In the genomic region with DNA sequence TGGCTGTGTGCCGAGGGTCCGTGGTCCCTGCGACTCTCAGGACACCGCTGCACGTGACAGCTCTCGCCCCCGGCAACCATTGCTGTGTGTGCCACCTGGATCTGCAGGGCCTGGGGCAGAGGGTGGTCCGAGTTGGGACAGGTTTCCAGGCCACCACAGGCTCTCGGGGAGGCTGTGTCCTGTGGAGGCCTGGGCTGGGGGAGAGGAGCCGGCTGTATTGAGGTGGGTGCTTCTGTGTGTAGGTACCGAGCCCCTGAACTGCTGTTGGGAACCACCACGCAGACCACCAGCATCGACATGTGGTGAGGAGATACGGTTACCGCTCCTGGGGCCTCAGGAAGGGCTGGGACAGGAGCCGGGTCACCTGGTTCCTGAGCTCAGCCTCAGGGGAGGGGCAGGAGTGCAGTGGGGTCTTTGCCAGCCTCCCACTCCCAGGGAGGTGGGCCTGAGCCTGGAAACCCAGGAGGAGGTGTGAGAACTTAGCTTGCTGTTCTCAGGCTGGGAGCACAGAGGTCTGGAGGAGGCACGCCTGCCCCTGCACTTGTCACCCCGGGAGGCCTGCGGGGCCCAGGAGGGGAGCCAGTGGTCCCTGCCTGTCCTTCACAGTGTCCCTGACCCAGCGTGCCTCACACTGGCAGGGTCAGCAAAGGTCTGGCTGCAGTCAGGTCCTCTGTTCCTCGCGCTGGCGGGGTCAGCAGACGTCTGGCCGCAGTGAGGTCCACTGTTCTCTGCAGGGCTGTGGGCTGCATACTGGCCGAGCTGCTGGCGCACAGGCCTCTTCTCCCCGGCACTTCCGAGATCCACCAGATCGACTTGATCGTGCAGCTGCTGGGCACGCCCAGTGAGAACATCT, we compare ENCODE assay signal across 1 cellular context.
TF ChIP-seq lines count a peak whose summit lies in the region.

No MANE protein-coding gene starts in this region.

TF ChIP-seq in HepG2, 621 proteins besides CTCF, POLR2A, EP300 and RAD21 (continued from another document and continues in another):
- TF ChIP-seq, protein P1, sequence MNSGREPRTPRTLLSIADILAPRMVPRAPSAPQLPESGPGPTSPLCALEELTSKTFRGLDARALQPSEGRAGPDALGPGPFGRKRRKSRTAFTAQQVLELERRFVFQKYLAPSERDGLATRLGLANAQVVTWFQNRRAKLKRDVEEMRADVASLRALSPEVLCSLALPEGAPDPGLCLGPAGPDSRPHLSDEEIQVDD (CRISPR knock-in tag; IDR thresholded peaks at IDR 0.05; ENCODE audit: borderline replicate concordance) = no peak
- no peak for TF ChIP-seq TSC22D2 (CRISPR knock-in tag; IDR thresholded peaks at IDR 0.05; ENCODE audit: borderline replicate concordance)
- TF ChIP-seq RBM22 (optimal IDR thresholded peaks at IDR 0.05; ENCODE audit: low read length) = no peak
- no peak for TF ChIP-seq NFKBIZ (CRISPR knock-in tag; IDR thresholded peaks at IDR 0.05)
- TF ChIP-seq, protein P2, sequence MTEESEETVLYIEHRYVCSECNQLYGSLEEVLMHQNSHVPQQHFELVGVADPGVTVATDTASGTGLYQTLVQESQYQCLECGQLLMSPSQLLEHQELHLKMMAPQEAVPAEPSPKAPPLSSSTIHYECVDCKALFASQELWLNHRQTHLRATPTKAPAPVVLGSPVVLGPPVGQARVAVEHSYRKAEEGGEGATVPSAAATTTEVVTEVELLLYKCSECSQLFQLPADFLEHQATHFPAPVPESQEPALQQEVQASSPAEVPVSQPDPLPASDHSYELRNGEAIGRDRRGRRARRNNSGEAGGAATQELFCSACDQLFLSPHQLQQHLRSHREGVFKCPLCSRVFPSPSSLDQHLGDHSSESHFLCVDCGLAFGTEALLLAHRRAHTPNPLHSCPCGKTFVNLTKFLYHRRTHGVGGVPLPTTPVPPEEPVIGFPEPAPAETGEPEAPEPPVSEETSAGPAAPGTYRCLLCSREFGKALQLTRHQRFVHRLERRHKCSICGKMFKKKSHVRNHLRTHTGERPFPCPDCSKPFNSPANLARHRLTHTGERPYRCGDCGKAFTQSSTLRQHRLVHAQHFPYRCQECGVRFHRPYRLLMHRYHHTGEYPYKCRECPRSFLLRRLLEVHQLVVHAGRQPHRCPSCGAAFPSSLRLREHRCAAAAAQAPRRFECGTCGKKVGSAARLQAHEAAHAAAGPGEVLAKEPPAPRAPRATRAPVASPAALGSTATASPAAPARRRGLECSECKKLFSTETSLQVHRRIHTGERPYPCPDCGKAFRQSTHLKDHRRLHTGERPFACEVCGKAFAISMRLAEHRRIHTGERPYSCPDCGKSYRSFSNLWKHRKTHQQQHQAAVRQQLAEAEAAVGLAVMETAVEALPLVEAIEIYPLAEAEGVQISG (CRISPR knock-in tag; IDR thresholded peaks at IDR 0.05) = no peak; the same call in 1 of the 2 replicates
- TF ChIP-seq SYNCRIP (IDR thresholded peaks at IDR 0.05; ENCODE audit: insufficient read depth, low read depth, low read length) = no peak
- TF ChIP-seq, protein P3, sequence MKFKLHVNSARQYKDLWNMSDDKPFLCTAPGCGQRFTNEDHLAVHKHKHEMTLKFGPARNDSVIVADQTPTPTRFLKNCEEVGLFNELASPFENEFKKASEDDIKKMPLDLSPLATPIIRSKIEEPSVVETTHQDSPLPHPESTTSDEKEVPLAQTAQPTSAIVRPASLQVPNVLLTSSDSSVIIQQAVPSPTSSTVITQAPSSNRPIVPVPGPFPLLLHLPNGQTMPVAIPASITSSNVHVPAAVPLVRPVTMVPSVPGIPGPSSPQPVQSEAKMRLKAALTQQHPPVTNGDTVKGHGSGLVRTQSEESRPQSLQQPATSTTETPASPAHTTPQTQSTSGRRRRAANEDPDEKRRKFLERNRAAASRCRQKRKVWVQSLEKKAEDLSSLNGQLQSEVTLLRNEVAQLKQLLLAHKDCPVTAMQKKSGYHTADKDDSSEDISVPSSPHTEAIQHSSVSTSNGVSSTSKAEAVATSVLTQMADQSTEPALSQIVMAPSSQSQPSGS (CRISPR knock-in tag; IDR thresholded peaks at IDR 0.05) = 0 out of 2 replicates have a peak, but pooled peaks have one; percentile 45
- TF ChIP-seq NCOA5 (CRISPR knock-in tag; IDR thresholded peaks at IDR 0.05) = no peak
- TF ChIP-seq ZNF773 (CRISPR knock-in tag; IDR thresholded peaks at IDR 0.05; ENCODE audit: borderline replicate concordance) = no peak
- TF ChIP-seq RBM39 (IDR thresholded peaks at IDR 0.05; ENCODE audit: low read depth, low read length, poor library complexity, severe bottlenecking) = no peak
- TF ChIP-seq ZNF530 (CRISPR knock-in tag; IDR thresholded peaks at IDR 0.05; ENCODE audit: low read depth) = no peak
- TF ChIP-seq SOX6 (IDR thresholded peaks at IDR 0.05) = no peak
- peak; percentile 67 for TF ChIP-seq SOX6 (CRISPR knock-in tag; IDR thresholded peaks at IDR 0.05)
- TF ChIP-seq ZNF629 (CRISPR knock-in tag; conservative IDR thresholded peaks at IDR 0.05) = no peak
- TF ChIP-seq LCORL (IDR thresholded peaks at IDR 0.05) = no peak
- TF ChIP-seq LCORL (CRISPR knock-in tag; IDR thresholded peaks at IDR 0.05) = peak; percentile 84
- TF ChIP-seq ZNF552 (CRISPR knock-in tag; IDR thresholded peaks at IDR 0.05; ENCODE audit: borderline replicate concordance) = 0 out of 2 replicates have a peak, but pooled peaks have one; percentile 28
- no peak for TF ChIP-seq ZNF138 (CRISPR knock-in tag; IDR thresholded peaks at IDR 0.05; ENCODE audit: low read depth)
- TF ChIP-seq FOXC1 (CRISPR knock-in tag; IDR thresholded peaks at IDR 0.05; ENCODE audit: borderline replicate concordance) = no peak
- TF ChIP-seq ZNF747 (CRISPR knock-in tag; IDR thresholded peaks at IDR 0.05; ENCODE audit: borderline replicate concordance) = no peak
- TF ChIP-seq ZNF3 (CRISPR knock-in tag; IDR thresholded peaks at IDR 0.05) = no peak
- no peak for TF ChIP-seq ZSCAN30 (CRISPR knock-in tag; IDR thresholded peaks at IDR 0.05)
- TF ChIP-seq GTF3A (CRISPR knock-in tag; conservative IDR thresholded peaks at IDR 0.05) = no peak
- no peak for TF ChIP-seq PHF8 (CRISPR knock-in tag; IDR thresholded peaks at IDR 0.05)
- no peak for TF ChIP-seq ZNF816 (CRISPR knock-in tag; IDR thresholded peaks at IDR 0.05; ENCODE audit: borderline replicate concordance)
- no peak; the same call in 1 of the 2 replicates for TF ChIP-seq MYC (CRISPR knock-in tag; IDR thresholded peaks at IDR 0.05; ENCODE audit: borderline replicate concordance)
- no peak for TF ChIP-seq TEAD2 (CRISPR knock-in tag; IDR thresholded peaks at IDR 0.05)
- no peak for TF ChIP-seq ZNF737 (CRISPR knock-in tag; IDR thresholded peaks at IDR 0.05; ENCODE audit: borderline replicate concordance)
- TF ChIP-seq, protein P4, sequence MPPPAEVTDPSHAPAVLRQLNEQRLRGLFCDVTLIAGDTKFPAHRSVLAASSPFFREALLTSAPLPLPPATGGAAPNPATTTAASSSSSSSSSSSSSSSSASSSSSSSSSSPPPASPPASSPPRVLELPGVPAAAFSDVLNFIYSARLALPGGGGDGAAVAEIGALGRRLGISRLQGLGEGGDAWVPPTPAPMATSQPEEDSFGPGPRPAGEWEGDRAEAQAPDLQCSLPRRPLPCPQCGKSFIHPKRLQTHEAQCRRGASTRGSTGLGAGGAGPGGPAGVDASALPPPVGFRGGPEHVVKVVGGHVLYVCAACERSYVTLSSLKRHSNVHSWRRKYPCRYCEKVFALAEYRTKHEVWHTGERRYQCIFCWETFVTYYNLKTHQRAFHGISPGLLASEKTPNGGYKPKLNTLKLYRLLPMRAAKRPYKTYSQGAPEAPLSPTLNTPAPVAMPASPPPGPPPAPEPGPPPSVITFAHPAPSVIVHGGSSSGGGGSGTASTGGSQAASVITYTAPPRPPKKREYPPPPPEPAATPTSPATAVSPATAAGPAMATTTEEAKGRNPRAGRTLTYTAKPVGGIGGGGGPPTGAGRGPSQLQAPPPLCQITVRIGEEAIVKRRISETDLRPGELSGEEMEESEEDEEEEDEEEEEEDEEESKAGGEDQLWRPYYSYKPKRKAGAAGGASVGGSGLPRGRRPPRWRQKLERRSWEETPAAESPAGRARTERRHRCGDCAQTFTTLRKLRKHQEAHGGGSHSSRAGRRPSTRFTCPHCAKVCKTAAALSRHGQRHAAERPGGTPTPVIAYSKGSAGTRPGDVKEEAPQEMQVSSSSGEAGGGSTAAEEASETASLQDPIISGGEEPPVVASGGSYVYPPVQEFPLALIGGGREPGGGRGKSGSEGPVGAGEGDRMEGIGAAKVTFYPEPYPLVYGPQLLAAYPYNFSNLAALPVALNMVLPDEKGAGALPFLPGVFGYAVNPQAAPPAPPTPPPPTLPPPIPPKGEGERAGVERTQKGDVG (CRISPR knock-in tag; IDR thresholded peaks at IDR 0.05; ENCODE audit: borderline replicate concordance) = peak; percentile 92; the same call in 1 of the 2 replicates
- no peak for TF ChIP-seq HOXA7 (CRISPR knock-in tag; IDR thresholded peaks at IDR 0.05)
- TF ChIP-seq RXRB (CRISPR knock-in tag; IDR thresholded peaks at IDR 0.05; ENCODE audit: borderline replicate concordance) = peak; percentile 95
- TF ChIP-seq THAP11 (CRISPR knock-in tag; IDR thresholded peaks at IDR 0.05) = 0 out of 2 replicates have a peak, but pooled peaks have one; percentile 14
- no peak for TF ChIP-seq ZNF382 (CRISPR knock-in tag; IDR thresholded peaks at IDR 0.05; ENCODE audit: borderline replicate concordance)
- TF ChIP-seq, protein P5, sequence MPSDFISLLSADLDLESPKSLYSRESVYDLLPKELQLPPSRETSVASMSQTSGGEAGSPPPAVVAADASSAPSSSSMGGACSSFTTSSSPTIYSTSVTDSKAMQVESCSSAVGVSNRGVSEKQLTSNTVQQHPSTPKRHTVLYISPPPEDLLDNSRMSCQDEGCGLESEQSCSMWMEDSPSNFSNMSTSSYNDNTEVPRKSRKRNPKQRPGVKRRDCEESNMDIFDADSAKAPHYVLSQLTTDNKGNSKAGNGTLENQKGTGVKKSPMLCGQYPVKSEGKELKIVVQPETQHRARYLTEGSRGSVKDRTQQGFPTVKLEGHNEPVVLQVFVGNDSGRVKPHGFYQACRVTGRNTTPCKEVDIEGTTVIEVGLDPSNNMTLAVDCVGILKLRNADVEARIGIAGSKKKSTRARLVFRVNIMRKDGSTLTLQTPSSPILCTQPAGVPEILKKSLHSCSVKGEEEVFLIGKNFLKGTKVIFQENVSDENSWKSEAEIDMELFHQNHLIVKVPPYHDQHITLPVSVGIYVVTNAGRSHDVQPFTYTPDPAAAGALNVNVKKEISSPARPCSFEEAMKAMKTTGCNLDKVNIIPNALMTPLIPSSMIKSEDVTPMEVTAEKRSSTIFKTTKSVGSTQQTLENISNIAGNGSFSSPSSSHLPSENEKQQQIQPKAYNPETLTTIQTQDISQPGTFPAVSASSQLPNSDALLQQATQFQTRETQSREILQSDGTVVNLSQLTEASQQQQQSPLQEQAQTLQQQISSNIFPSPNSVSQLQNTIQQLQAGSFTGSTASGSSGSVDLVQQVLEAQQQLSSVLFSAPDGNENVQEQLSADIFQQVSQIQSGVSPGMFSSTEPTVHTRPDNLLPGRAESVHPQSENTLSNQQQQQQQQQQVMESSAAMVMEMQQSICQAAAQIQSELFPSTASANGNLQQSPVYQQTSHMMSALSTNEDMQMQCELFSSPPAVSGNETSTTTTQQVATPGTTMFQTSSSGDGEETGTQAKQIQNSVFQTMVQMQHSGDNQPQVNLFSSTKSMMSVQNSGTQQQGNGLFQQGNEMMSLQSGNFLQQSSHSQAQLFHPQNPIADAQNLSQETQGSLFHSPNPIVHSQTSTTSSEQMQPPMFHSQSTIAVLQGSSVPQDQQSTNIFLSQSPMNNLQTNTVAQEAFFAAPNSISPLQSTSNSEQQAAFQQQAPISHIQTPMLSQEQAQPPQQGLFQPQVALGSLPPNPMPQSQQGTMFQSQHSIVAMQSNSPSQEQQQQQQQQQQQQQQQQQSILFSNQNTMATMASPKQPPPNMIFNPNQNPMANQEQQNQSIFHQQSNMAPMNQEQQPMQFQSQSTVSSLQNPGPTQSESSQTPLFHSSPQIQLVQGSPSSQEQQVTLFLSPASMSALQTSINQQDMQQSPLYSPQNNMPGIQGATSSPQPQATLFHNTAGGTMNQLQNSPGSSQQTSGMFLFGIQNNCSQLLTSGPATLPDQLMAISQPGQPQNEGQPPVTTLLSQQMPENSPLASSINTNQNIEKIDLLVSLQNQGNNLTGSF (CRISPR knock-in tag; IDR thresholded peaks at IDR 0.05) = no peak
- TF ChIP-seq, protein P6, sequence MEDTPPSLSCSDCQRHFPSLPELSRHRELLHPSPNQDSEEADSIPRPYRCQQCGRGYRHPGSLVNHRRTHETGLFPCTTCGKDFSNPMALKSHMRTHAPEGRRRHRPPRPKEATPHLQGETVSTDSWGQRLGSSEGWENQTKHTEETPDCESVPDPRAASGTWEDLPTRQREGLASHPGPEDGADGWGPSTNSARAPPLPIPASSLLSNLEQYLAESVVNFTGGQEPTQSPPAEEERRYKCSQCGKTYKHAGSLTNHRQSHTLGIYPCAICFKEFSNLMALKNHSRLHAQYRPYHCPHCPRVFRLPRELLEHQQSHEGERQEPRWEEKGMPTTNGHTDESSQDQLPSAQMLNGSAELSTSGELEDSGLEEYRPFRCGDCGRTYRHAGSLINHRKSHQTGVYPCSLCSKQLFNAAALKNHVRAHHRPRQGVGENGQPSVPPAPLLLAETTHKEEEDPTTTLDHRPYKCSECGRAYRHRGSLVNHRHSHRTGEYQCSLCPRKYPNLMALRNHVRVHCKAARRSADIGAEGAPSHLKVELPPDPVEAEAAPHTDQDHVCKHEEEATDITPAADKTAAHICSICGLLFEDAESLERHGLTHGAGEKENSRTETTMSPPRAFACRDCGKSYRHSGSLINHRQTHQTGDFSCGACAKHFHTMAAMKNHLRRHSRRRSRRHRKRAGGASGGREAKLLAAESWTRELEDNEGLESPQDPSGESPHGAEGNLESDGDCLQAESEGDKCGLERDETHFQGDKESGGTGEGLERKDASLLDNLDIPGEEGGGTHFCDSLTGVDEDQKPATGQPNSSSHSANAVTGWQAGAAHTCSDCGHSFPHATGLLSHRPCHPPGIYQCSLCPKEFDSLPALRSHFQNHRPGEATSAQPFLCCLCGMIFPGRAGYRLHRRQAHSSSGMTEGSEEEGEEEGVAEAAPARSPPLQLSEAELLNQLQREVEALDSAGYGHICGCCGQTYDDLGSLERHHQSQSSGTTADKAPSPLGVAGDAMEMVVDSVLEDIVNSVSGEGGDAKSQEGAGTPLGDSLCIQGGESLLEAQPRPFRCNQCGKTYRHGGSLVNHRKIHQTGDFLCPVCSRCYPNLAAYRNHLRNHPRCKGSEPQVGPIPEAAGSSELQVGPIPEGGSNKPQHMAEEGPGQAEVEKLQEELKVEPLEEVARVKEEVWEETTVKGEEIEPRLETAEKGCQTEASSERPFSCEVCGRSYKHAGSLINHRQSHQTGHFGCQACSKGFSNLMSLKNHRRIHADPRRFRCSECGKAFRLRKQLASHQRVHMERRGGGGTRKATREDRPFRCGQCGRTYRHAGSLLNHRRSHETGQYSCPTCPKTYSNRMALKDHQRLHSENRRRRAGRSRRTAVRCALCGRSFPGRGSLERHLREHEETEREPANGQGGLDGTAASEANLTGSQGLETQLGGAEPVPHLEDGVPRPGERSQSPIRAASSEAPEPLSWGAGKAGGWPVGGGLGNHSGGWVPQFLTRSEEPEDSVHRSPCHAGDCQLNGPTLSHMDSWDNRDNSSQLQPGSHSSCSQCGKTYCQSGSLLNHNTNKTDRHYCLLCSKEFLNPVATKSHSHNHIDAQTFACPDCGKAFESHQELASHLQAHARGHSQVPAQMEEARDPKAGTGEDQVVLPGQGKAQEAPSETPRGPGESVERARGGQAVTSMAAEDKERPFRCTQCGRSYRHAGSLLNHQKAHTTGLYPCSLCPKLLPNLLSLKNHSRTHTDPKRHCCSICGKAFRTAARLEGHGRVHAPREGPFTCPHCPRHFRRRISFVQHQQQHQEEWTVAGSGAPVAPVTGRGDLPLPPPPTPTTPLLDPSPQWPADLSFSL (CRISPR knock-in tag; IDR thresholded peaks at IDR 0.05) = no peak
- no peak; the same call in 1 of the 2 replicates for TF ChIP-seq EED (CRISPR knock-in tag; IDR thresholded peaks at IDR 0.05)
